ENCODE assay signal across 1 cellular context in the genomic region with DNA sequence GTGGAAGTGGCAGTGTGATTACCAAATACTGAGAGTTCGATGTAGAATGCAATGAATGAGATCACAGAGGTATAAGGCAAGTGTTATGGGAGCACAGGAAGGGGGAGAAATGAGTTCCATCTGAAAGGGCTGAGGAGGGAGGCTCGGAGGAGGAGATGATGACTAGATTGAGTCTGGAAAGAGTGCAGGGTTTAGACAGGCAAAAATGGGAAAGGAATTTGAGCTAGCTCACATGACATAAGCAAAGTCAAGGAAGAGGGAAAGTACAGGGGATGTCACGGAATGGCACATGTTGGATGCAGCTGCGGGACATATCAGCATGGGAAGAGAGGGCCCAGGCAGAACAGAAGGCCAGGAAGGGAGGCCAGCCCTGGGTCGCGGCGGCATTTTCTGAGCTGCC.
TF ChIP-seq lines count a peak whose summit lies in the region.

No MANE protein-coding gene starts in this region.

TF ChIP-seq in SK-N-SH, 30 proteins besides CTCF, POLR2A, EP300 and RAD21 (continued from another document):
- TF ChIP-seq RXRA (IDR thresholded peaks at IDR 0.05; ENCODE audit: borderline replicate concordance, low read depth), result no peak
